1 cellular context compared by ENCODE assay signal in genomic region chr2:147485210-147485851, GRCh38.
TF ChIP-seq lines count a peak whose summit lies in the region.

No MANE protein-coding gene starts in this region.

TF ChIP-seq in HepG2, 621 proteins besides CTCF, POLR2A, EP300 and RAD21 (continued from another document):
- TF ChIP-seq TRIM24 (CRISPR knock-in tag; IDR thresholded peaks at IDR 0.05) (no peak), GABPA (IDR thresholded peaks at IDR 0.05; ENCODE audit: low read depth, low read length) (no peak), GABPA (CRISPR knock-in tag; IDR thresholded peaks at IDR 0.05; ENCODE audit: low read depth) (no peak), ZNF609 (CRISPR knock-in tag; IDR thresholded peaks at IDR 0.05; ENCODE audit: borderline replicate concordance) (no peak), CREM (IDR thresholded peaks at IDR 0.05) (no peak), CREM (CRISPR knock-in tag; IDR thresholded peaks at IDR 0.05) (no peak), ZNF292 (CRISPR knock-in tag; IDR thresholded peaks at IDR 0.05; ENCODE audit: borderline replicate concordance, low read depth) (no peak)
